Comparison of ENCODE assay signal across 8 cellular contexts in the genomic region with DNA sequence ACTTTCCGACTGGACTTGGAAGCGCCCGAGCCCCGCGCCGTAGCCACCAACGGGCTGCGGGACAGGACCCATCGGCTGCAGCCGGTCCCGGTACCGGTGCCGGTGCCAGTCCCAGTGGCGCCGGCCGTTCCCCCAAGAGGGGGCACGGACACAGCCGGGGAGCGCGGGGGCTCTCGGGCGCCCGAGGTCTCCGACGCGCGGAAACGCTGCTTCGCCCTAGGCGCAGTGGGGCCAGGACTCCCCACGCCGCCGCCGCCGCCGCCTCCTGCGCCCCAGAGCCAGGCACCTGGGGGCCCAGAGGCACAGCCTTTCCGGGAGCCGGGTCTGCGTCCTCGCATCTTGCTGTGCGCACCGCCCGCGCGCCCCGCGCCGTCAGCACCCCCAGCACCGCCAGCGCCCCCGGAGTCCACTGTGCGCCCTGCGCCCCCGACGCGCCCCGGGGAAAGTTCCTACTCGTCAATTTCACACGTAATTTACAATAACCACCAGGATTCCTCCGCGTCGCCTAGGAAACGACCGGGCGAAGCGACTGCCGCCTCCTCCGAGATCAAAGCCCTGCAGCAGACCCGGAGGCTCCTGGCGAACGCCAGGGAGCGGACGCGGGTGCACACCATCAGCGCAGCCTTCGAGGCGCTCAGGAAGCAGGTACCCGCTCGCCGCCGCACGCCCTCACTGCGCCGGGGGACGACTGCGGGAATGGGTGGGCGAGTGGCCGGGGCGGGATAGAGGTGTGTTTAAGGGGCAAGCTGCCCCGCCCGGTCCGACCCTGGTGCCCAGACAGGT. TPM values are rescaled to one million over a fixed set of nuclear protein-coding genes. Genes with fewer than 3 reads are reported as not detected.
DNase-seq lines count a peak whose midpoint lies in the region; ATAC-seq and TF ChIP-seq lines count a peak whose summit lies in the region.

No MANE protein-coding gene starts in this region.

- no peak for ATAC-seq in activated CD4-positive, CD25-positive, alpha-beta regulatory T cell treated with anti-CD3 and anti-CD28 coated beads, Interleukin-2, amount 50 U/mL, for 24 hours
- no peak for ATAC-seq in HG02798 (IDR thresholded peaks at IDR 0.05; ENCODE audit: poor library complexity, unreplicated experiment)

- H3K27ac ChIP-seq in coronary artery (peak overlapping the region; percentile 89 to 91), substantia nigra (ENCODE audit: low read depth, low read length, poor library complexity, severe bottlenecking) (peak overlapping the region; percentile 72)

- TF ChIP-seq CTCF in coronary artery (IDR thresholded peaks at IDR 0.05), result peak; percentile 24

- peak overlapping the region; percentile 87 for H3K4me3 ChIP-seq in coronary artery

- peak; percentile 36 for DNase-seq in activated CD4-positive, CD25-positive, alpha-beta regulatory T cell treated with anti-CD3 and anti-CD28 coated beads, Interleukin-2, amount 50 U/mL, for 72 hours
- DNase-seq in T follicular helper cell (ENCODE audit: low read depth) (peak; percentile 12), coronary artery (ENCODE audit: low spot score) (no peak), lung microvascular endothelial cell (ENCODE audit: low read depth in 2 of 2) (peak; percentile 41 to 61), substantia nigra (lab: John Stamatoyannopoulos, UW) (peak in 6 of 49 donors; percentile 12 to 35 (median 20)), foreskin melanocyte (no peak)

RNA-seq across cellular contexts. Expression of a gene that starts 0.7 kb away (rescaled TPM):
- 9.8 and 44.6 TPM in 2 replicates for total RNA-seq in lung microvascular endothelial cell

Comparison
In these comparisons a context has a peak if more than half of its experiments do, and no peak if none do; other contexts are left out.
1. DNase-seq: peak in activated CD4-positive, CD25-positive, alpha-beta regulatory T cell treated with anti-CD3 and anti-CD28 coated beads, Interleukin-2, amount 50 U/mL, for 72 hours (single experiment), T follicular helper cell (single experiment) and lung microvascular endothelial cell (2 of 2); none in coronary artery (single experiment) and foreskin melanocyte (single experiment).